Comparison of ENCODE assay signal across 15 cellular contexts in genomic region chr3:142374687-142375086, GRCh38.
DNase-seq lines count a peak whose midpoint lies in the region; ATAC-seq, FAIRE-seq and TF ChIP-seq lines count a peak whose summit lies in the region.
"Had no signal": no experiment of that assay in that cellular context is flagged by ENCODE, and none has a peak within 500 bp of the region (broad histone marks: within the 10 kb centered on the region; RNA-seq: fewer than 3 reads in every experiment).

No MANE protein-coding gene starts in this region.

- CTCF ChIA-PET in endothelial cell of umbilical vein (lab: Charles Lee): interaction anchor here (1.0 to 1.2 kb wide), 2 partner anchors 11 to 16 kb away, joined by 3 read pairs; no protein-coding TSS in a partner anchor
- CTCF ChIA-PET in naive thymus-derived CD4-positive, alpha-beta T cell (lab: Charles Lee): interaction anchor here (0.6 kb wide), 1 partner anchor 17 kb away, joined by 3 read pairs; no protein-coding TSS in a partner anchor

- no peak for DNase-seq in stimulated activated naive CD8-positive, alpha-beta T cell treated with anti-CD3 and anti-CD28 coated beads, Interleukin-15, amount 100 ng/mL, for 72 hours
- no peak for DNase-seq in endothelial cell of umbilical vein (ENCODE audit: low read depth, low spot score)
- no peak for DNase-seq in stimulated activated effector memory CD8-positive, alpha-beta T cell treated with anti-CD3 and anti-CD28 coated beads, Interleukin-12 subunit alpha, Interleukin-12 subunit beta, amount 100 ng/mL, for 72 hours (ENCODE audit: low spot score in 2 of 2)
- no peak for DNase-seq in SHP77 (lab: John Stamatoyannopoulos, UW)
- no peak for DNase-seq in naive thymus-derived CD4-positive, alpha-beta T cell
- DNase-seq in activated naive CD8-positive, alpha-beta T cell treated with anti-CD3 and anti-CD28 coated beads for 36 hours: no peak
- DNase-seq: DMS79, H9 had no signal

- intact Hi-C loops in endothelial cell of umbilical vein (cut with micrococcal nuclease): no loop called here
- intact Hi-C loops in naive thymus-derived CD4-positive, alpha-beta T cell (cut with micrococcal nuclease): no loop called here

- no peaks in the 10 kb centered on the region for H3K9me1 ChIP-seq in endothelial cell of umbilical vein (replicated peaks; ENCODE audit: control insufficient read depth, extremely low read depth, insufficient read depth, low read length)

- ATAC-seq in stimulated activated naive CD8-positive, alpha-beta T cell treated with anti-CD3 and anti-CD28 coated beads, Interleukin-15, amount 100 ng/mL, for 72 hours: no peak
- no peak for ATAC-seq in stimulated activated effector memory CD8-positive, alpha-beta T cell treated with anti-CD3 and anti-CD28 coated beads, Interleukin-12 subunit alpha, Interleukin-12 subunit beta, amount 100 ng/mL, for 72 hours
- ATAC-seq in naive thymus-derived CD4-positive, alpha-beta T cell: no peak
- ATAC-seq: A549, GM12878, GM23338 had no signal

- H3K27ac ChIP-seq in VCaP: 0 out of 2 replicates have a peak overlapping the region, but pooled peaks have one; percentile 23
- no peak overlapping the region for H3K27ac ChIP-seq in endothelial cell of umbilical vein (ENCODE audit: insufficient read depth, low read depth, low read length)
- H3K27ac ChIP-seq in naive thymus-derived CD4-positive, alpha-beta T cell (ENCODE audit: low read depth, low read length): no peak overlapping the region
- H3K27ac ChIP-seq: A549 had no signal

- H3K4me1 ChIP-seq in endothelial cell of umbilical vein (ENCODE audit: control insufficient read depth, extremely low read depth, insufficient read depth, low read length): no peaks in the 10 kb centered on the region
- no peaks in the 10 kb centered on the region for H3K4me1 ChIP-seq in naive thymus-derived CD4-positive, alpha-beta T cell (ENCODE audit: control insufficient read depth in 2 of 2, insufficient read depth in 2 of 2, low read length in 2 of 2)
- H3K4me1 ChIP-seq: A549 had no signal

- no TSS peak for BruUV-seq in endothelial cell of umbilical vein (replicated peaks; lab: Mats Ljungman, UMichigan)

- peaks cover 1 to 2% of the 10 kb centered on the region in 2 experiments for H3K36me3 ChIP-seq in endothelial cell of umbilical vein (ENCODE audit: control insufficient read depth in 2 of 2, extremely low read depth in 1 of 2, insufficient read depth in 2 of 2, low read length in 2 of 2)
- H3K36me3 ChIP-seq in naive thymus-derived CD4-positive, alpha-beta T cell (ENCODE audit: control insufficient read depth in 2 of 3, insufficient read depth in 3 of 3, low read length in 3 of 3): peaks cover 4 to 34% (median 13%) of the 10 kb centered on the region in 3 experiments

- no peaks in the 10 kb centered on the region for H3K9me3 Mint-ChIP-seq in stimulated activated naive CD8-positive, alpha-beta T cell treated with anti-CD3 and anti-CD28 coated beads, Interleukin-15, Interleukin-2, amounts not matched to agents 100 ng/mL and 50 ng/mL, for 24 hours
- no peaks in the 10 kb centered on the region for H3K9me3 Mint-ChIP-seq in stimulated activated naive CD8-positive, alpha-beta T cell treated with anti-CD3 and anti-CD28 coated beads, Interleukin-15, amount 100 ng/mL, for 72 hours
- H3K9me3 Mint-ChIP-seq in stimulated activated effector memory CD8-positive, alpha-beta T cell treated with anti-CD3 and anti-CD28 coated beads, Interleukin-12 subunit alpha, Interleukin-12 subunit beta, amount 100 ng/mL, for 72 hours: no peaks in the 10 kb centered on the region
- no peaks in the 10 kb centered on the region for H3K9me3 Mint-ChIP-seq in naive thymus-derived CD4-positive, alpha-beta T cell
- no peaks in the 10 kb centered on the region for H3K9me3 Mint-ChIP-seq in activated naive CD8-positive, alpha-beta T cell treated with anti-CD3 and anti-CD28 coated beads for 36 hours
- H3K9me3 Mint-ChIP-seq: CD14-positive monocyte, GM23338, H9 had no signal

- H3K9me3 ChIP-seq in endothelial cell of umbilical vein (replicated peaks; ENCODE audit: control insufficient read depth, insufficient read depth, low read length): no peaks in the 10 kb centered on the region
- no peaks in the 10 kb centered on the region for H3K9me3 ChIP-seq in naive thymus-derived CD4-positive, alpha-beta T cell (ENCODE audit: control insufficient read depth in 2 of 3, low read length in 3 of 3)
- H3K9me3 ChIP-seq: A549 had no signal

- dilution Hi-C loops in endothelial cell of umbilical vein (cut with MboI; ENCODE audit: extremely low pct_ligation_motif_present, low sequenced_read_pairs): no loop called here

- no peak overlapping the region for H3K4me2 ChIP-seq in endothelial cell of umbilical vein (ENCODE audit: insufficient read depth, low read length)
- H3K4me2 ChIP-seq: A549, GM23338 had no signal

- no peak for TF ChIP-seq POLR2A in endothelial cell of umbilical vein (IDR thresholded peaks at IDR 0.05; ENCODE audit: low read depth, low read length)

- H3K27me3 ChIP-seq in endothelial cell of umbilical vein (ENCODE audit: control insufficient read depth in 2 of 2, insufficient read depth in 2 of 2, low read length in 2 of 2): no peaks in the 10 kb centered on the region
- H3K27me3 ChIP-seq in naive thymus-derived CD4-positive, alpha-beta T cell (ENCODE audit: control insufficient read depth in 2 of 2, insufficient read depth in 2 of 2, low read length in 2 of 2): no peaks in the 10 kb centered on the region

- H3K79me2 ChIP-seq in endothelial cell of umbilical vein (ENCODE audit: control insufficient read depth, insufficient read depth, low read length): no peaks in the 10 kb centered on the region

- H3K4me3 Mint-ChIP-seq in stimulated activated naive CD8-positive, alpha-beta T cell treated with anti-CD3 and anti-CD28 coated beads, Interleukin-15, Interleukin-2, amounts not matched to agents 100 ng/mL and 50 ng/mL, for 24 hours: no peak overlapping the region
- no peak overlapping the region for H3K4me3 Mint-ChIP-seq in stimulated activated naive CD8-positive, alpha-beta T cell treated with anti-CD3 and anti-CD28 coated beads, Interleukin-15, amount 100 ng/mL, for 72 hours
- H3K4me3 Mint-ChIP-seq in stimulated activated effector memory CD8-positive, alpha-beta T cell treated with anti-CD3 and anti-CD28 coated beads, Interleukin-12 subunit alpha, Interleukin-12 subunit beta, amount 100 ng/mL, for 72 hours: no peak overlapping the region
- H3K4me3 Mint-ChIP-seq in naive thymus-derived CD4-positive, alpha-beta T cell: no peak overlapping the region
- no peak overlapping the region for H3K4me3 Mint-ChIP-seq in activated naive CD8-positive, alpha-beta T cell treated with anti-CD3 and anti-CD28 coated beads for 36 hours
- H3K4me3 Mint-ChIP-seq: CD14-positive monocyte, GM23338, H9 had no signal

- no peak overlapping the region for H3K4me3 ChIP-seq in endothelial cell of umbilical vein (replicated peaks in 1 of 3; ENCODE audit: insufficient read depth in 1 of 3, low read depth in 1 of 3, low read length in 3 of 3)
- no peak overlapping the region for H3K4me3 ChIP-seq in naive thymus-derived CD4-positive, alpha-beta T cell (ENCODE audit: low read length)
- H3K4me3 ChIP-seq: A549, GM12878, GM23338 had no signal

- peak; percentile 35 for FAIRE-seq in endothelial cell of umbilical vein (lab: Jason Lieb, UNC)
- FAIRE-seq: A549, GM12878, GM18507 had no signal

- H3K27me3 Mint-ChIP-seq in stimulated activated naive CD8-positive, alpha-beta T cell treated with anti-CD3 and anti-CD28 coated beads, Interleukin-15, Interleukin-2, amounts not matched to agents 100 ng/mL and 50 ng/mL, for 24 hours: no peaks in the 10 kb centered on the region
- H3K27me3 Mint-ChIP-seq in stimulated activated naive CD8-positive, alpha-beta T cell treated with anti-CD3 and anti-CD28 coated beads, Interleukin-15, amount 100 ng/mL, for 72 hours: no peaks in the 10 kb centered on the region
- H3K27me3 Mint-ChIP-seq in naive thymus-derived CD4-positive, alpha-beta T cell: no peaks in the 10 kb centered on the region
- H3K27me3 Mint-ChIP-seq in activated naive CD8-positive, alpha-beta T cell treated with anti-CD3 and anti-CD28 coated beads for 36 hours: no peaks in the 10 kb centered on the region

- no peak overlapping the region for H2AFZ ChIP-seq in endothelial cell of umbilical vein (ENCODE audit: low read depth, low read length)
- H2AFZ ChIP-seq: GM23338 had no signal

- no peak overlapping the region for H3K9ac ChIP-seq in endothelial cell of umbilical vein (replicated peaks; ENCODE audit: extremely low read depth, insufficient read depth, low read length)

- H3K4me1 Mint-ChIP-seq in stimulated activated naive CD8-positive, alpha-beta T cell treated with anti-CD3 and anti-CD28 coated beads, Interleukin-15, Interleukin-2, amounts not matched to agents 100 ng/mL and 50 ng/mL, for 24 hours (ENCODE audit: low read depth): no peaks in the 10 kb centered on the region
- no peaks in the 10 kb centered on the region for H3K4me1 Mint-ChIP-seq in stimulated activated naive CD8-positive, alpha-beta T cell treated with anti-CD3 and anti-CD28 coated beads, Interleukin-15, amount 100 ng/mL, for 72 hours
- peaks cover 6% of the 10 kb centered on the region for H3K4me1 Mint-ChIP-seq in stimulated activated effector memory CD8-positive, alpha-beta T cell treated with anti-CD3 and anti-CD28 coated beads, Interleukin-12 subunit alpha, Interleukin-12 subunit beta, amount 100 ng/mL, for 72 hours
- peaks cover 0 to 10% (median 0%) of the 10 kb centered on the region in 7 donors for H3K4me1 Mint-ChIP-seq in naive thymus-derived CD4-positive, alpha-beta T cell
- peaks cover 3% of the 10 kb centered on the region for H3K4me1 Mint-ChIP-seq in activated naive CD8-positive, alpha-beta T cell treated with anti-CD3 and anti-CD28 coated beads for 36 hours
- H3K4me1 Mint-ChIP-seq: CD14-positive monocyte, GM23338, H9 had no signal

- peaks cover 58% of the 10 kb centered on the region for H3K36me3 Mint-ChIP-seq in stimulated activated naive CD8-positive, alpha-beta T cell treated with anti-CD3 and anti-CD28 coated beads, Interleukin-15, Interleukin-2, amounts not matched to agents 100 ng/mL and 50 ng/mL, for 24 hours (ENCODE audit: low read depth)
- peaks cover 98% of the 10 kb centered on the region for H3K36me3 Mint-ChIP-seq in stimulated activated effector memory CD8-positive, alpha-beta T cell treated with anti-CD3 and anti-CD28 coated beads, Interleukin-12 subunit alpha, Interleukin-12 subunit beta, amount 100 ng/mL, for 72 hours
- peaks cover 9 to 44% (median 24%) of the 10 kb centered on the region in 5 donors for H3K36me3 Mint-ChIP-seq in naive thymus-derived CD4-positive, alpha-beta T cell
- H3K36me3 Mint-ChIP-seq in activated naive CD8-positive, alpha-beta T cell treated with anti-CD3 and anti-CD28 coated beads for 36 hours: peaks cover 7% of the 10 kb centered on the region

- peak overlapping the region; percentile 26 for H3K27ac Mint-ChIP-seq in stimulated activated naive CD8-positive, alpha-beta T cell treated with anti-CD3 and anti-CD28 coated beads, Interleukin-15, Interleukin-2, amounts not matched to agents 100 ng/mL and 50 ng/mL, for 24 hours
- no peak overlapping the region for H3K27ac Mint-ChIP-seq in stimulated activated naive CD8-positive, alpha-beta T cell treated with anti-CD3 and anti-CD28 coated beads, Interleukin-15, amount 100 ng/mL, for 72 hours
- peak overlapping the region; percentile 52 for H3K27ac Mint-ChIP-seq in stimulated activated effector memory CD8-positive, alpha-beta T cell treated with anti-CD3 and anti-CD28 coated beads, Interleukin-12 subunit alpha, Interleukin-12 subunit beta, amount 100 ng/mL, for 72 hours
- H3K27ac Mint-ChIP-seq in naive thymus-derived CD4-positive, alpha-beta T cell: peak overlapping the region in 3 of 9 donors; percentile 15 to 50 (median 20)
- no peak overlapping the region for H3K27ac Mint-ChIP-seq in activated naive CD8-positive, alpha-beta T cell treated with anti-CD3 and anti-CD28 coated beads for 36 hours
- H3K27ac Mint-ChIP-seq: CD14-positive monocyte, GM23338, H9 had no signal

- H4K20me1 ChIP-seq in endothelial cell of umbilical vein (replicated peaks; ENCODE audit: control insufficient read depth, extremely low read depth, insufficient read depth, low read length): no peaks in the 10 kb centered on the region

- POLR2A ChIA-PET in endothelial cell of umbilical vein (lab: Charles Lee): no interaction called here
- POLR2A ChIA-PET in naive thymus-derived CD4-positive, alpha-beta T cell (lab: Charles Lee): interaction anchor here (0.6 kb wide), 1 partner anchor 162 kb away, joined by 4 read pairs; no protein-coding TSS in a partner anchor

- TF ChIP-seq CTCF in VCaP (conservative IDR thresholded peaks at IDR 0.05) (no peak), endothelial cell of umbilical vein (IDR thresholded peaks at IDR 0.05; ENCODE audit: extremely low read depth in 1 of 2, insufficient read depth in 1 of 2, low read depth in 1 of 2, low read length in 2 of 2) (no peak)

Comparison
In these comparisons a context has a peak if more than half of its experiments do, and no peak if none do; other contexts are left out.
1. H3K27ac Mint-ChIP-seq: peak in stimulated activated naive CD8-positive, alpha-beta T cell treated with anti-CD3 and anti-CD28 coated beads, Interleukin-15, Interleukin-2, amounts not matched to agents 100 ng/mL and 50 ng/mL, for 24 hours (single experiment) and stimulated activated effector memory CD8-positive, alpha-beta T cell treated with anti-CD3 and anti-CD28 coated beads, Interleukin-12 subunit alpha, Interleukin-12 subunit beta, amount 100 ng/mL, for 72 hours (single experiment); none in stimulated activated naive CD8-positive, alpha-beta T cell treated with anti-CD3 and anti-CD28 coated beads, Interleukin-15, amount 100 ng/mL, for 72 hours (0 of 2) and activated naive CD8-positive, alpha-beta T cell treated with anti-CD3 and anti-CD28 coated beads for 36 hours (single experiment).